In the genomic region with DNA sequence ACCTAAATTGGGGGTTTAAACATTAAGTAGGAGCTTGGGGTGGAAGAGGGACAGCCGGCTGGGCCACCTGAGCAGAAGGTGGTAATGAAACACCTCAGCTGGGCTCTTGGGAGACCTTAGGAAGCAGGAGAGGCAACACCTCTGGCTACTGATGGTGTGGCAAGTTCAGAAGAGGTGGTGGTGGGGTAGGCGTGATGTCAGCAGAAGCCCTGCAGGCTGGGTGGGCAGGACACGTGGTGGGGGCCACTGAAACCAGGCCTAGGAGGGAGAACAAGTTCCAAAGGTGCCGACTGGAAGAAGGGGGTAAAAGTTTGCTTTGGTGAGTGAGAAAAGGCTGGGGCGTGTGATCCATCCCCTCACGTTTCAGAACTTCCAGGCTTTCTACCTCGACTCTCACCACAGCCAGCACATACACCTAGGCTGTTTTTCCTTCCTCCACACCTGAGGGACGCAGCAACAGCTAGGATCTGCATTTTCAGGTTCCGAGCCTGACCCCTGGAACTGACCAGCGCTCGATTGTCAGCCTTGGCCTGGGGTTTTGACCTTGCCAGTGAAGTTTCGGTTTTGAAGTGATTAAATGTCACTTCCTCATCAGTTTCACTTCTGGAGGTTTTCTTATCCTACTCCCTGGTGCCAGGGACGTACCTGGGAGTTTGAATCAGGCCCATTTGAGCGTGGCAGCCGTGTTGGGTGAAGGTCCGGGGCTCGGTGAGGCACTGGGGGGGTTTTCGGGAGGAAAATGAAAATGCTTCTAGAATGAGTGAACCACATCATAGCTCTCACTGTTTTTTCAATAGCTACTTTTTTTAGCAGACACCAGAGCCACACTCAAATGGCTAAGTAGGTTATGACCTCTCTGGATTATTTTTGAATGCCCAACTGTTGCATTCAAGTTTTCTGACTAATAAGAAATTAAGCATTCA, we compare ENCODE assay signal across 1 cellular context.
TF ChIP-seq lines count a peak whose summit lies in the region.

No MANE protein-coding gene starts in this region.

TF ChIP-seq in HCT116, 20 proteins besides CTCF, POLR2A, EP300 and RAD21 (continued from another document):
- TF ChIP-seq, protein P1, sequence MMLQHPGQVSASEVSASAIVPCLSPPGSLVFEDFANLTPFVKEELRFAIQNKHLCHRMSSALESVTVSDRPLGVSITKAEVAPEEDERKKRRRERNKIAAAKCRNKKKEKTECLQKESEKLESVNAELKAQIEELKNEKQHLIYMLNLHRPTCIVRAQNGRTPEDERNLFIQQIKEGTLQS (IDR thresholded peaks at IDR 0.05) = no peak
- TF ChIP-seq YY1 (IDR thresholded peaks at IDR 0.05; ENCODE audit: extremely low read depth, insufficient replicate concordance, low read depth, low read length) (no peak), CEBPB (IDR thresholded peaks at IDR 0.05; ENCODE audit: low read depth) (no peak), EGR1 (IDR thresholded peaks at IDR 0.05; ENCODE audit: low read depth) (no peak), EZH2 (IDR thresholded peaks at IDR 0.05) (no peak)
- TF ChIP-seq, protein P2, sequence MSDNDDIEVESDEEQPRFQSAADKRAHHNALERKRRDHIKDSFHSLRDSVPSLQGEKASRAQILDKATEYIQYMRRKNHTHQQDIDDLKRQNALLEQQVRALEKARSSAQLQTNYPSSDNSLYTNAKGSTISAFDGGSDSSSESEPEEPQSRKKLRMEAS (IDR thresholded peaks at IDR 0.05) = no peak
